ENCODE assay signal across 23 cellular contexts in genomic region chr22:24989135-24989534, GRCh38. TPM values are rescaled to one million over a fixed set of nuclear protein-coding genes. Genes with fewer than 3 reads are reported as not detected.
DNase-seq lines count a peak whose midpoint lies in the region; TF ChIP-seq lines count a peak whose summit lies in the region.
"Had no signal": no experiment of that assay in that cellular context is flagged by ENCODE, and none has a peak within 500 bp of the region (broad histone marks: within the 10 kb centered on the region; RNA-seq: fewer than 3 reads in every experiment).

No MANE protein-coding gene starts in this region.

- H3K4me3 Mint-ChIP-seq in activated CD4-positive, alpha-beta memory T cell treated with anti-CD3 and anti-CD28 coated beads, Interleukin-2, amount 10 ng/mL, durations not matched to agents 7 days and 5 days = no peak overlapping the region
- H3K4me3 Mint-ChIP-seq in activated CD4-positive, alpha-beta memory T cell treated with anti-CD3 and anti-CD28 coated beads for 36 hours = no peak overlapping the region
- H3K4me3 Mint-ChIP-seq: activated naive CD8-positive, alpha-beta T cell treated with anti-CD3 and anti-CD28 coated beads for 36 hours; activated T-cell treated with anti-CD3 and anti-CD28 coated beads, Interleukin-2, amount 50 U/mL, for 4 hours had no signal

- no peak for DNase-seq in activated CD4-positive, alpha-beta memory T cell treated with anti-CD3 and anti-CD28 coated beads, Interleukin-2, amount 10 ng/mL, durations not matched to agents 7 days and 5 days
- no peak for DNase-seq in activated CD4-positive, alpha-beta memory T cell treated with anti-CD3 and anti-CD28 coated beads for 36 hours
- no peak for DNase-seq in testis
- DNase-seq in NOMO-1 treated with DMSO at 0.1 percent for 48 hours (lab: John Stamatoyannopoulos, UW; ENCODE audit: unreplicated experiment) = no peak
- no peak for DNase-seq in lower leg skin (ENCODE audit: low spot score in 2 of 2)
- no peak for DNase-seq in NCI-H1105 (lab: John Stamatoyannopoulos, UW)
- DNase-seq: activated naive CD8-positive, alpha-beta T cell treated with anti-CD3 and anti-CD28 coated beads for 36 hours; activated T-cell treated with anti-CD3 and anti-CD28 coated beads, Interleukin-2, amount 50 U/mL, for 4 hours; DMS153; NCI-H1694; NCI-H510A treated with DMSO at 0.1 percent for 48 hours; stimulated activated CD4-positive, alpha-beta T cell treated with anti-CD3 and anti-CD28 coated beads, Interleukin-4, amount 100 ng/mL, for 24 hours; stimulated activated CD8-positive, alpha-beta memory T cell treated with anti-CD3 and anti-CD28 coated beads, Interleukin-4, amount 100 ng/mL, for 48 hours had no signal

- CTCF ChIA-PET in activated CD4-positive, alpha-beta memory T cell treated with anti-CD3 and anti-CD28 coated beads, Interleukin-2, amount 10 ng/mL, durations not matched to agents 7 days and 5 days (lab: Charles Lee) = interaction anchor here (5.3 kb wide), 1 partner anchor 59 kb away, joined by 20 read pairs; no protein-coding TSS in a partner anchor
- CTCF ChIA-PET in activated CD4-positive, alpha-beta memory T cell treated with anti-CD3 and anti-CD28 coated beads for 36 hours (lab: Charles Lee) = no interaction called here

- TF ChIP-seq CTCF in testis (IDR thresholded peaks at IDR 0.05) (no peak), lower leg skin (IDR thresholded peaks at IDR 0.05) (no peak)

- TF ChIP-seq POLR2A in testis (IDR thresholded peaks at IDR 0.05) (no peak), lower leg skin (IDR thresholded peaks at IDR 0.05) (no peak)

- POLR2A ChIA-PET in activated CD4-positive, alpha-beta memory T cell treated with anti-CD3 and anti-CD28 coated beads, Interleukin-2, amount 10 ng/mL, durations not matched to agents 7 days and 5 days (lab: Charles Lee) = interaction anchor here (0.8 to 1.4 kb wide), 4 partner anchors 13 to 39 kb away, joined by 3 read pairs; no protein-coding TSS in a partner anchor
- POLR2A ChIA-PET in activated CD4-positive, alpha-beta memory T cell treated with anti-CD3 and anti-CD28 coated beads for 36 hours (lab: Charles Lee) = no interaction called here

- peaks cover 31% of the 10 kb centered on the region for H3K36me3 Mint-ChIP-seq in activated CD4-positive, alpha-beta memory T cell treated with anti-CD3 and anti-CD28 coated beads, Interleukin-2, amount 10 ng/mL, durations not matched to agents 7 days and 5 days (ENCODE audit: low read depth)
- H3K36me3 Mint-ChIP-seq in activated CD4-positive, alpha-beta memory T cell treated with anti-CD3 and anti-CD28 coated beads for 36 hours = no peaks in the 10 kb centered on the region
- H3K36me3 Mint-ChIP-seq: activated naive CD8-positive, alpha-beta T cell treated with anti-CD3 and anti-CD28 coated beads for 36 hours had no signal

- H3K36me3 ChIP-seq in mucosa of rectum (ENCODE audit: control insufficient read depth in 2 of 2, insufficient read depth in 2 of 2, low read length in 2 of 2) (no peaks in the 10 kb centered on the region), testis (ENCODE audit: low read depth, missing control alignments) (no peaks in the 10 kb centered on the region)

- H3K27me3 Mint-ChIP-seq in activated CD4-positive, alpha-beta memory T cell treated with anti-CD3 and anti-CD28 coated beads, Interleukin-2, amount 10 ng/mL, durations not matched to agents 7 days and 5 days = no peaks in the 10 kb centered on the region
- H3K27me3 Mint-ChIP-seq in activated CD4-positive, alpha-beta memory T cell treated with anti-CD3 and anti-CD28 coated beads for 36 hours = peaks cover 18% of the 10 kb centered on the region

- H3K9me3 Mint-ChIP-seq in activated CD4-positive, alpha-beta memory T cell treated with anti-CD3 and anti-CD28 coated beads, Interleukin-2, amount 10 ng/mL, durations not matched to agents 7 days and 5 days = no peaks in the 10 kb centered on the region
- H3K9me3 Mint-ChIP-seq in activated CD4-positive, alpha-beta memory T cell treated with anti-CD3 and anti-CD28 coated beads for 36 hours = no peaks in the 10 kb centered on the region
- H3K9me3 Mint-ChIP-seq: activated naive CD8-positive, alpha-beta T cell treated with anti-CD3 and anti-CD28 coated beads for 36 hours; activated T-cell treated with anti-CD3 and anti-CD28 coated beads, Interleukin-2, amount 50 U/mL, for 4 hours had no signal

- intact Hi-C loops in activated CD4-positive, alpha-beta memory T cell treated with anti-CD3 and anti-CD28 coated beads for 36 hours (cut with micrococcal nuclease) = no loop called here
- intact Hi-C loops in testis (cut with DNase I; ENCODE audit: low total_unique reads) (no loop called here), lower leg skin (cut with DNase I; ENCODE audit: low total_unique reads) (no loop called here)

- H3K27ac ChIP-seq in cingulate gyrus (ENCODE audit: low read depth, low read length) (peak overlapping the region; percentile 81), mucosa of rectum (ENCODE audit: low read depth in 2 of 2, low read length in 2 of 2) (peak overlapping the region; percentile 15 to 38), testis (peak overlapping the region; percentile 50 to 74)
- H3K27ac ChIP-seq: C4-2B, SK-N-MC had no signal

- peak overlapping the region; percentile 17 for H3K27ac Mint-ChIP-seq in activated CD4-positive, alpha-beta memory T cell treated with anti-CD3 and anti-CD28 coated beads, Interleukin-2, amount 10 ng/mL, durations not matched to agents 7 days and 5 days
- no peak overlapping the region for H3K27ac Mint-ChIP-seq in activated CD4-positive, alpha-beta memory T cell treated with anti-CD3 and anti-CD28 coated beads for 36 hours
- H3K27ac Mint-ChIP-seq: activated naive CD8-positive, alpha-beta T cell treated with anti-CD3 and anti-CD28 coated beads for 36 hours had no signal

- H3K27me3 ChIP-seq in mucosa of rectum (ENCODE audit: control insufficient read depth in 2 of 2, insufficient read depth in 2 of 2, low read length in 2 of 2) = no peaks in the 10 kb centered on the region
- no peaks in the 10 kb centered on the region for H3K27me3 ChIP-seq in testis

- peaks cover 82% of the 10 kb centered on the region for H3K4me1 Mint-ChIP-seq in activated CD4-positive, alpha-beta memory T cell treated with anti-CD3 and anti-CD28 coated beads, Interleukin-2, amount 10 ng/mL, durations not matched to agents 7 days and 5 days
- H3K4me1 Mint-ChIP-seq in activated CD4-positive, alpha-beta memory T cell treated with anti-CD3 and anti-CD28 coated beads for 36 hours (ENCODE audit: low read depth) = peaks cover 17% of the 10 kb centered on the region

- H3K9me3 ChIP-seq in mucosa of rectum (ENCODE audit: control insufficient read depth in 2 of 2, low read length in 2 of 2) (no peaks in the 10 kb centered on the region), testis (no peaks in the 10 kb centered on the region)

- no peak overlapping the region for H3K9ac ChIP-seq in mucosa of rectum (ENCODE audit: low read depth in 1 of 2, low read length in 2 of 2)

- WGBS in testis, 2 donors = 59 to 75% methylated on average over 2 of the region's 2 CpGs
- 83 to 95% methylated on average over 2 of the region's 2 CpGs for WGBS in lower leg skin, 2 donors

- no peak overlapping the region for H3K4me3 ChIP-seq in mucosa of rectum (ENCODE audit: low read length in 2 of 2)
- no peak overlapping the region for H3K4me3 ChIP-seq in testis
- no peak overlapping the region for H3K4me3 ChIP-seq in lower leg skin (ENCODE audit: low read depth, poor library complexity, severe bottlenecking)
- H3K4me3 ChIP-seq: SK-N-MC had no signal

- H3K4me1 ChIP-seq in mucosa of rectum (ENCODE audit: control insufficient read depth in 2 of 2, insufficient read depth in 2 of 2, low read length in 2 of 2) = peaks cover 26 to 45% of the 10 kb centered on the region in 2 donors
- H3K4me1 ChIP-seq in testis = peaks cover 5% of the 10 kb centered on the region

RNA-seq across cellular contexts. Expression of gene KIAA1671, which starts 36.6 kb away (rescaled TPM):
- total RNA-seq in activated CD4-positive, alpha-beta memory T cell treated with anti-CD3 and anti-CD28 coated beads, Interleukin-2, amount 10 ng/mL, durations not matched to agents 7 days and 5 days = 10 to 100 TPM; 35.0 to 35.5 TPM
- total RNA-seq in activated CD4-positive, alpha-beta memory T cell treated with anti-CD3 and anti-CD28 coated beads for 36 hours = 1 to 10 TPM; 6.5 to 6.8 TPM
- total RNA-seq in testis (10 to 100 TPM; 24.4 to 28.6 TPM), lower leg skin (10 to 100 TPM; 60.0 to 87.8 (median 85.1) TPM)
- polyA plus RNA-seq in testis (ENCODE audit: insufficient read depth, low read depth, low replicate concordance) = 16.8 TPM

RNA-seq across cellular contexts. Expression of gene LHFPL7, which starts 42.6 kb away (rescaled TPM):
- total RNA-seq in activated CD4-positive, alpha-beta memory T cell treated with anti-CD3 and anti-CD28 coated beads, Interleukin-2, amount 10 ng/mL, durations not matched to agents 7 days and 5 days = not detected
- not detected for total RNA-seq in activated CD4-positive, alpha-beta memory T cell treated with anti-CD3 and anti-CD28 coated beads for 36 hours
- total RNA-seq in testis (not detected), lower leg skin (1 to 10 TPM in 2 of 4 donors, under 1 TPM in 1, not detected in 1; 0.42 to 4.2 (median 4.0) TPM)
- not detected for polyA plus RNA-seq in testis (ENCODE audit: insufficient read depth, low read depth, low replicate concordance)
- total RNA-seq: A172; activated naive CD8-positive, alpha-beta T cell treated with anti-CD3 and anti-CD28 coated beads for 36 hours; activated T-cell treated with anti-CD3 and anti-CD28 coated beads, Interleukin-2, amount 50 U/mL, for 4 hours; bronchial epithelial cell; frontal cortex; HT1080; mesenteric fat pad; ureter had no signal

Comparison
In these comparisons a context has a peak if more than half of its experiments do, and no peak if none do; other contexts are left out.
1. H3K27ac ChIP-seq: peak in every context shown above with its lines; median percentile 81 in cingulate gyrus; 62 in testis; 26 in mucosa of rectum.